11 cellular contexts compared by ENCODE assay signal in genomic region chr22:30270841-30271240, GRCh38. TPM values are rescaled to one million over a fixed set of nuclear protein-coding genes. Genes with fewer than 3 reads are reported as not detected.
A peak's percentile ranks its signal among the peaks of the same experiment; 100 is the strongest.
DNase-seq lines count a peak whose midpoint lies in the region; ATAC-seq and TF ChIP-seq lines count a peak whose summit lies in the region.
"Had no signal": no experiment of that assay in that cellular context is flagged by ENCODE, and none has a peak within 500 bp of the region (broad histone marks: within the 10 kb centered on the region; RNA-seq: fewer than 3 reads in every experiment).

No MANE protein-coding gene starts in this region.

- DNase-seq in ELF-1 (ENCODE audit: low read depth, low spot score) (peak; percentile 57), heart right ventricle (peak; percentile 62 to 66), psoas muscle (peak; percentile 66 to 82), GDM1 (lab: John Stamatoyannopoulos, UW) (no peak)
- DNase-seq in activated CD8-positive, alpha-beta T cell treated with anti-CD3 and anti-CD28 coated beads, Interleukin-2, amount 10 ng/mL, durations not matched to agents 7 days and 5 days, result no peak
- no peak for DNase-seq in stimulated activated CD4-positive, alpha-beta T cell treated with anti-CD3 and anti-CD28 coated beads, Interleukin-2, amount 100 ng/mL, for 24 hours
- no peak for DNase-seq in activated CD4-positive, alpha-beta memory T cell treated with anti-CD3 and anti-CD28 coated beads, Interleukin-2, amount 10 ng/mL, durations not matched to agents 7 days and 5 days
- DNase-seq: stimulated activated naive CD8-positive, alpha-beta T cell treated with anti-CD3 and anti-CD28 coated beads, Interleukin-15, Interleukin-2, amounts not matched to agents 100 U/mL and 50 U/mL, for 24 hours had no signal

- no peak overlapping the region for H3K4me3 Mint-ChIP-seq in activated CD8-positive, alpha-beta T cell treated with anti-CD3 and anti-CD28 coated beads, Interleukin-2, amount 10 ng/mL, durations not matched to agents 7 days and 5 days
- no peak overlapping the region for H3K4me3 Mint-ChIP-seq in activated T-helper 17 cell treated with anti-CD3 and anti-CD28 coated beads, Interleukin-2, amount 50 U/mL, for 72 hours
- H3K4me3 Mint-ChIP-seq in activated CD4-positive, alpha-beta memory T cell treated with anti-CD3 and anti-CD28 coated beads, Interleukin-2, amount 10 ng/mL, durations not matched to agents 7 days and 5 days, result no peak overlapping the region
- H3K4me3 Mint-ChIP-seq: central memory CD8-positive, alpha-beta T cell had no signal

- H3K36me3 Mint-ChIP-seq in activated CD8-positive, alpha-beta T cell treated with anti-CD3 and anti-CD28 coated beads, Interleukin-2, amount 10 ng/mL, durations not matched to agents 7 days and 5 days (ENCODE audit: low read depth), result peaks cover 76% of the 10 kb centered on the region
- H3K36me3 Mint-ChIP-seq in activated T-helper 17 cell treated with anti-CD3 and anti-CD28 coated beads, Interleukin-2, amount 50 U/mL, for 72 hours (ENCODE audit: low read depth), result peaks cover 48% of the 10 kb centered on the region
- peaks cover 69% of the 10 kb centered on the region for H3K36me3 Mint-ChIP-seq in activated CD4-positive, alpha-beta memory T cell treated with anti-CD3 and anti-CD28 coated beads, Interleukin-2, amount 10 ng/mL, durations not matched to agents 7 days and 5 days (ENCODE audit: low read depth)
- H3K36me3 Mint-ChIP-seq: IgD-negative memory B cell had no signal

- peaks cover 60% of the 10 kb centered on the region for H3K4me1 Mint-ChIP-seq in activated CD8-positive, alpha-beta T cell treated with anti-CD3 and anti-CD28 coated beads, Interleukin-2, amount 10 ng/mL, durations not matched to agents 7 days and 5 days (ENCODE audit: low read depth)
- peaks cover 14% of the 10 kb centered on the region for H3K4me1 Mint-ChIP-seq in activated T-helper 17 cell treated with anti-CD3 and anti-CD28 coated beads, Interleukin-2, amount 50 U/mL, for 72 hours
- H3K4me1 Mint-ChIP-seq in activated CD4-positive, alpha-beta memory T cell treated with anti-CD3 and anti-CD28 coated beads, Interleukin-2, amount 10 ng/mL, durations not matched to agents 7 days and 5 days, result peaks cover 68% of the 10 kb centered on the region

- intact Hi-C loops in heart right ventricle (cut with DNase I), result no loop called here
- intact Hi-C loops in psoas muscle (cut with DNase I), result no loop called here

- peaks cover 0 to 71% (median 0%) of the 10 kb centered on the region in 9 donors for H3K4me1 ChIP-seq in heart right ventricle
- no peaks in the 10 kb centered on the region for H3K4me1 ChIP-seq in psoas muscle

- H3K27ac ChIP-seq in heart right ventricle (peak overlapping the region in 5 of 10 donors; percentile 26 to 86 (median 35)), psoas muscle (no peak overlapping the region)

- peak overlapping the region; percentile 4 for H3K27ac Mint-ChIP-seq in activated CD8-positive, alpha-beta T cell treated with anti-CD3 and anti-CD28 coated beads, Interleukin-2, amount 10 ng/mL, durations not matched to agents 7 days and 5 days
- no peak overlapping the region for H3K27ac Mint-ChIP-seq in activated T-helper 17 cell treated with anti-CD3 and anti-CD28 coated beads, Interleukin-2, amount 50 U/mL, for 72 hours
- H3K27ac Mint-ChIP-seq in activated CD4-positive, alpha-beta memory T cell treated with anti-CD3 and anti-CD28 coated beads, Interleukin-2, amount 10 ng/mL, durations not matched to agents 7 days and 5 days, result no peak overlapping the region

- no peaks in the 10 kb centered on the region for H3K9me3 Mint-ChIP-seq in activated CD8-positive, alpha-beta T cell treated with anti-CD3 and anti-CD28 coated beads, Interleukin-2, amount 10 ng/mL, durations not matched to agents 7 days and 5 days (ENCODE audit: insufficient read depth)
- H3K9me3 Mint-ChIP-seq in activated T-helper 17 cell treated with anti-CD3 and anti-CD28 coated beads, Interleukin-2, amount 50 U/mL, for 72 hours, result no peaks in the 10 kb centered on the region
- H3K9me3 Mint-ChIP-seq in activated CD4-positive, alpha-beta memory T cell treated with anti-CD3 and anti-CD28 coated beads, Interleukin-2, amount 10 ng/mL, durations not matched to agents 7 days and 5 days, result no peaks in the 10 kb centered on the region
- H3K9me3 Mint-ChIP-seq: central memory CD8-positive, alpha-beta T cell; IgD-negative memory B cell had no signal

- H3K36me3 ChIP-seq in heart right ventricle, result no peaks in the 10 kb centered on the region
- H3K36me3 ChIP-seq in psoas muscle (ENCODE audit: insufficient read depth in 1 of 2, low read depth in 1 of 2), result no peaks in the 10 kb centered on the region

- H3K27me3 ChIP-seq in heart right ventricle (peaks cover 0 to 8% (median 0%) of the 10 kb centered on the region in 7 donors), psoas muscle (ENCODE audit: insufficient read depth in 3 of 3, low read length in 2 of 3) (no peaks in the 10 kb centered on the region)

- H3K9me3 ChIP-seq in heart right ventricle (no peaks in the 10 kb centered on the region), psoas muscle (no peaks in the 10 kb centered on the region)

- POLR2A ChIA-PET in activated CD8-positive, alpha-beta T cell treated with anti-CD3 and anti-CD28 coated beads, Interleukin-2, amount 10 ng/mL, durations not matched to agents 7 days and 5 days (lab: Charles Lee), result interaction anchor here (1.2 kb wide), 1 partner anchor 13 kb away, joined by 4 read pairs; no protein-coding TSS in a partner anchor
- POLR2A ChIA-PET in activated CD4-positive, alpha-beta memory T cell treated with anti-CD3 and anti-CD28 coated beads, Interleukin-2, amount 10 ng/mL, durations not matched to agents 7 days and 5 days (lab: Charles Lee), result interaction anchor here (2.5 to 8.9 kb wide), 2 partner anchors 10 to 12 kb away, joined by 6 to 253 read pairs; partner anchors contain the start of gene CASTOR1

- no peaks in the 10 kb centered on the region for H3K27me3 Mint-ChIP-seq in activated CD8-positive, alpha-beta T cell treated with anti-CD3 and anti-CD28 coated beads, Interleukin-2, amount 10 ng/mL, durations not matched to agents 7 days and 5 days (ENCODE audit: low read depth)
- no peaks in the 10 kb centered on the region for H3K27me3 Mint-ChIP-seq in activated T-helper 17 cell treated with anti-CD3 and anti-CD28 coated beads, Interleukin-2, amount 50 U/mL, for 72 hours
- no peaks in the 10 kb centered on the region for H3K27me3 Mint-ChIP-seq in activated CD4-positive, alpha-beta memory T cell treated with anti-CD3 and anti-CD28 coated beads, Interleukin-2, amount 10 ng/mL, durations not matched to agents 7 days and 5 days

- CTCF ChIA-PET in activated CD8-positive, alpha-beta T cell treated with anti-CD3 and anti-CD28 coated beads, Interleukin-2, amount 10 ng/mL, durations not matched to agents 7 days and 5 days (lab: Charles Lee), result interaction anchor here (1.4 to 1.7 kb wide), 2 partner anchors 9 to 18 kb away, joined by 5 to 6 read pairs; no protein-coding TSS in a partner anchor
- CTCF ChIA-PET in activated CD4-positive, alpha-beta memory T cell treated with anti-CD3 and anti-CD28 coated beads, Interleukin-2, amount 10 ng/mL, durations not matched to agents 7 days and 5 days (lab: Charles Lee), result interaction anchor here (2.7 to 5.2 kb wide), 2 partner anchors 13 to 17 kb away, joined by 14 to 36 read pairs; no protein-coding TSS in a partner anchor

- ATAC-seq in activated CD8-positive, alpha-beta T cell treated with anti-CD3 and anti-CD28 coated beads, Interleukin-2, amount 10 ng/mL, durations not matched to agents 7 days and 5 days, result no peak
- ATAC-seq in heart right ventricle (peak; percentile 24 to 80 (median 66)), psoas muscle (peak in 3 of 4 donors; percentile 20 to 54 (median 32))
- ATAC-seq in activated T-helper 17 cell treated with anti-CD3 and anti-CD28 coated beads, Interleukin-2, amount 50 U/mL, for 72 hours (replicated peaks), result no peak
- ATAC-seq: stimulated activated naive CD8-positive, alpha-beta T cell treated with anti-CD3 and anti-CD28 coated beads, Interleukin-15, Interleukin-2, amounts not matched to agents 100 U/mL and 50 U/mL, for 24 hours had no signal

- H3K4me3 ChIP-seq in heart right ventricle (no peak overlapping the region), psoas muscle (no peak overlapping the region)

- TF ChIP-seq CTCF in heart right ventricle (IDR thresholded peaks at IDR 0.05) (no peak), psoas muscle (IDR thresholded peaks at IDR 0.05) (no peak)

- 68% methylated on average over 16 of the region's 16 CpGs for WGBS in heart right ventricle, 2 donors
- 75 to 80% (median 77%) methylated on average over 16 of the region's 16 CpGs for WGBS in psoas muscle, 3 donors

RNA-seq across cellular contexts. Expression of gene OSM, which starts 4.2 kb away (rescaled TPM):
- 100 to 1,000 TPM; 135 to 140 TPM for total RNA-seq in activated CD8-positive, alpha-beta T cell treated with anti-CD3 and anti-CD28 coated beads, Interleukin-2, amount 10 ng/mL, durations not matched to agents 7 days and 5 days
- total RNA-seq in heart right ventricle (1 to 10 TPM in 1 of 10 donors, under 1 TPM in 7, not detected in 2; 0.20 to 2.8 (median 0.44) TPM), psoas muscle (under 1 TPM in 2 of 4 donors, not detected in 2; 0.38 to 0.39 TPM)
- polyA plus RNA-seq in heart right ventricle (under 1 TPM in 1 of 2 donors, not detected in 1; 0.22 TPM), psoas muscle (under 1 TPM in 2 of 3 donors, not detected in 1; 0.08 TPM)
- 10 to 100 TPM; 41.1 to 88.6 TPM for total RNA-seq in activated T-helper 17 cell treated with anti-CD3 and anti-CD28 coated beads, Interleukin-2, amount 50 U/mL, for 72 hours
- total RNA-seq in activated CD4-positive, alpha-beta memory T cell treated with anti-CD3 and anti-CD28 coated beads, Interleukin-2, amount 10 ng/mL, durations not matched to agents 7 days and 5 days, result 100 to 1,000 TPM; 103 to 107 TPM

RNA-seq across cellular contexts. Expression of gene CASTOR1, which starts 18.5 kb away (rescaled TPM):
- total RNA-seq in activated CD8-positive, alpha-beta T cell treated with anti-CD3 and anti-CD28 coated beads, Interleukin-2, amount 10 ng/mL, durations not matched to agents 7 days and 5 days, result 10 to 100 TPM; 24.5 to 25.4 TPM
- total RNA-seq in heart right ventricle (1 to 10 TPM; 2.8 to 7.9 (median 5.4) TPM), psoas muscle (1 to 10 TPM in 3 of 4 donors, under 1 TPM in 1; 0.44 to 4.8 (median 2.2) TPM)
- polyA plus RNA-seq in heart right ventricle (10 to 100 TPM; 13.9 to 14.7 TPM), psoas muscle (1 to 10 TPM; 1.9 to 5.1 (median 2.9) TPM)
- total RNA-seq in activated T-helper 17 cell treated with anti-CD3 and anti-CD28 coated beads, Interleukin-2, amount 50 U/mL, for 72 hours, result 1 to 10 TPM; 4.6 to 4.8 TPM
- total RNA-seq in activated CD4-positive, alpha-beta memory T cell treated with anti-CD3 and anti-CD28 coated beads, Interleukin-2, amount 10 ng/mL, durations not matched to agents 7 days and 5 days, result 10 to 100 TPM; 14.2 to 14.6 TPM

RNA-seq across cellular contexts. Expression of gene LIF, which starts 24.3 kb away (rescaled TPM):
- 100 to 1,000 TPM; 532 to 569 TPM for total RNA-seq in activated CD8-positive, alpha-beta T cell treated with anti-CD3 and anti-CD28 coated beads, Interleukin-2, amount 10 ng/mL, durations not matched to agents 7 days and 5 days
- 1 to 10 TPM in 3 of 10 donors, under 1 TPM in 7; 0.17 to 8.8 (median 0.55) TPM for total RNA-seq in heart right ventricle
- under 1 TPM; 0.45 to 0.51 TPM for polyA plus RNA-seq in heart right ventricle
- under 1 TPM in 3 of 4 donors, not detected in 1; 0.27 to 0.54 (median 0.38) TPM for total RNA-seq in psoas muscle
- polyA plus RNA-seq in psoas muscle, result 10 to 100 TPM in 1 of 3 donors, under 1 TPM in 2; 0.10 to 21.4 (median 0.14) TPM
- 100 to 1,000 TPM; 175 to 300 TPM for total RNA-seq in activated T-helper 17 cell treated with anti-CD3 and anti-CD28 coated beads, Interleukin-2, amount 50 U/mL, for 72 hours
- total RNA-seq in activated CD4-positive, alpha-beta memory T cell treated with anti-CD3 and anti-CD28 coated beads, Interleukin-2, amount 10 ng/mL, durations not matched to agents 7 days and 5 days, result 10 to 100 TPM; 94.6 to 94.8 TPM
- polyA plus RNA-seq: IgD-negative memory B cell had no signal

RNA-seq across cellular contexts. Expression of gene TBC1D10A, which starts 55.9 kb away (rescaled TPM):
- total RNA-seq in activated CD8-positive, alpha-beta T cell treated with anti-CD3 and anti-CD28 coated beads, Interleukin-2, amount 10 ng/mL, durations not matched to agents 7 days and 5 days, result 10 to 100 TPM; 47.6 to 49.2 TPM
- 1 to 10 TPM; 3.2 to 7.5 (median 5.6) TPM for total RNA-seq in heart right ventricle
- 1 to 10 TPM; 6.9 to 9.5 TPM for polyA plus RNA-seq in heart right ventricle
- total RNA-seq in psoas muscle, result 1 to 10 TPM; 2.9 to 4.8 (median 3.3) TPM
- 1 to 10 TPM; 2.2 to 4.2 (median 2.9) TPM for polyA plus RNA-seq in psoas muscle
- 10 to 100 TPM; 26.9 to 41.2 TPM for total RNA-seq in activated T-helper 17 cell treated with anti-CD3 and anti-CD28 coated beads, Interleukin-2, amount 50 U/mL, for 72 hours
- 10 to 100 TPM; 37.9 to 41.6 TPM for total RNA-seq in activated CD4-positive, alpha-beta memory T cell treated with anti-CD3 and anti-CD28 coated beads, Interleukin-2, amount 10 ng/mL, durations not matched to agents 7 days and 5 days

Comparison
In these comparisons a context has a peak if more than half of its experiments do, and no peak if none do; other contexts are left out.
1. DNase-seq: peak in ELF-1 (single experiment), heart right ventricle (2 of 2) and psoas muscle (2 of 2); none in activated CD8-positive, alpha-beta T cell treated with anti-CD3 and anti-CD28 coated beads, Interleukin-2, amount 10 ng/mL, durations not matched to agents 7 days and 5 days (single experiment), stimulated activated CD4-positive, alpha-beta T cell treated with anti-CD3 and anti-CD28 coated beads, Interleukin-2, amount 100 ng/mL, for 24 hours (0 of 2), GDM1 (single experiment) and activated CD4-positive, alpha-beta memory T cell treated with anti-CD3 and anti-CD28 coated beads, Interleukin-2, amount 10 ng/mL, durations not matched to agents 7 days and 5 days (single experiment).
2. ATAC-seq: peak in heart right ventricle (8 of 8) and psoas muscle (3 of 4); none in activated CD8-positive, alpha-beta T cell treated with anti-CD3 and anti-CD28 coated beads, Interleukin-2, amount 10 ng/mL, durations not matched to agents 7 days and 5 days (single experiment) and activated T-helper 17 cell treated with anti-CD3 and anti-CD28 coated beads, Interleukin-2, amount 50 U/mL, for 72 hours (single experiment).
3. RNA of gene OSM, which starts 4.2 kb away (total RNA-seq): 135 to 140 TPM in activated CD8-positive, alpha-beta T cell treated with anti-CD3 and anti-CD28 coated beads, Interleukin-2, amount 10 ng/mL, durations not matched to agents 7 days and 5 days, 103 to 107 TPM in activated CD4-positive, alpha-beta memory T cell treated with anti-CD3 and anti-CD28 coated beads, Interleukin-2, amount 10 ng/mL, durations not matched to agents 7 days and 5 days and 41.1 to 88.6 TPM in activated T-helper 17 cell treated with anti-CD3 and anti-CD28 coated beads, Interleukin-2, amount 50 U/mL, for 72 hours; 0.20 to 2.8 TPM in heart right ventricle and 0.38 to 0.39 TPM in psoas muscle; every median in the first group is over 10 times any median in the second.
4. RNA of gene LIF, which starts 24.3 kb away (total RNA-seq): 532 to 569 TPM in activated CD8-positive, alpha-beta T cell treated with anti-CD3 and anti-CD28 coated beads, Interleukin-2, amount 10 ng/mL, durations not matched to agents 7 days and 5 days, 175 to 300 TPM in activated T-helper 17 cell treated with anti-CD3 and anti-CD28 coated beads, Interleukin-2, amount 50 U/mL, for 72 hours and 94.6 to 94.8 TPM in activated CD4-positive, alpha-beta memory T cell treated with anti-CD3 and anti-CD28 coated beads, Interleukin-2, amount 10 ng/mL, durations not matched to agents 7 days and 5 days; 0.17 to 8.8 TPM in heart right ventricle and 0.27 to 0.54 TPM in psoas muscle; every median in the first group is over 4 times any median in the second.